15 cellular contexts compared by ENCODE assay signal in genomic region chr14:38951451-38951850, GRCh38.
DNase-seq lines count a peak whose midpoint lies in the region; ATAC-seq and TF ChIP-seq lines count a peak whose summit lies in the region.
"Had no signal": no experiment of that assay in that cellular context is flagged by ENCODE, and none has a peak within 500 bp of the region (broad histone marks: within the 10 kb centered on the region; RNA-seq: fewer than 3 reads in every experiment).

No MANE protein-coding gene starts in this region.

- no peak for TF ChIP-seq CTCF in fibroblast of mammary gland (conservative IDR thresholded peaks at IDR 0.05; ENCODE audit: control insufficient read depth, insufficient read depth, low read depth, low read length)
- no peak for TF ChIP-seq CTCF in thoracic aorta (IDR thresholded peaks at IDR 0.05)
- TF ChIP-seq CTCF in GM20000 (IDR thresholded peaks at IDR 0.05; ENCODE audit: extremely low read depth, missing control alignments) = no peak
- no peak for TF ChIP-seq CTCF in smooth muscle cell (IDR thresholded peaks at IDR 0.05; ENCODE audit: borderline replicate concordance, insufficient read depth, poor library complexity, severe bottlenecking)

- peak; percentile 65 for ATAC-seq in SK-N-SH treated with all-trans-retinoic acid at 6 μM for 48 hours
- no peak for ATAC-seq in thoracic aorta (ENCODE audit: insufficient number of reproducible peaks, low FRiP score, low read depth)

- peak overlapping the region; percentile 42 to 51 for H3K27ac ChIP-seq in thoracic aorta
- no peak overlapping the region for H3K27ac ChIP-seq in smooth muscle cell (ENCODE audit: low read depth)
- H3K27ac ChIP-seq: pancreas, Peyer's patch, vagina had no signal

- peak; percentile 79 for DNase-seq in GM03348 (ENCODE audit: low spot score)
- peak; percentile 54 for DNase-seq in fibroblast of mammary gland (ENCODE audit: low read depth)
- no peak for DNase-seq in thoracic aorta (ENCODE audit: low spot score)
- DNase-seq in GM20000 (ENCODE audit: low spot score) = no peak
- DNase-seq in medulla oblongata (ENCODE audit: extremely low spot score) = no peak
- DNase-seq in smooth muscle cell (lab: John Stamatoyannopoulos, UW; ENCODE audit: unreplicated experiment) = no peak
- DNase-seq: activated T-cell treated with anti-CD3 and anti-CD28 coated beads for 4 hours, cerebellar nuclear complex, kidney glomerular epithelial cell, NCI-H2107, pancreas, Peyer's patch, T-helper 2 cell had no signal

- peaks cover 11 to 21% of the 10 kb centered on the region in 2 donors for H3K4me1 ChIP-seq in thoracic aorta (ENCODE audit: control insufficient read depth in 1 of 2, low read depth in 2 of 2)
- H3K4me1 ChIP-seq in smooth muscle cell (ENCODE audit: low read depth) = no peaks in the 10 kb centered on the region
- H3K4me1 ChIP-seq: pancreas, Peyer's patch, vagina had no signal

- H3K9me3 ChIP-seq in thoracic aorta = no peaks in the 10 kb centered on the region
- no peaks in the 10 kb centered on the region for H3K9me3 ChIP-seq in smooth muscle cell (replicated peaks; ENCODE audit: low read depth)
- H3K9me3 ChIP-seq: pancreas, Peyer's patch, vagina had no signal

- no peak overlapping the region for H2AFZ ChIP-seq in smooth muscle cell (ENCODE audit: low read depth)

- H4K20me1 ChIP-seq in smooth muscle cell (ENCODE audit: low read depth) = no peaks in the 10 kb centered on the region

- H3K4me3 ChIP-seq in fibroblast of mammary gland (ENCODE audit: control insufficient read depth, low read depth, low read length) (no peak overlapping the region), thoracic aorta (no peak overlapping the region), smooth muscle cell (no peak overlapping the region)
- H3K4me3 ChIP-seq: pancreas, Peyer's patch, vagina had no signal

- H3K36me3 ChIP-seq in thoracic aorta = no peaks in the 10 kb centered on the region
- H3K36me3 ChIP-seq in smooth muscle cell (ENCODE audit: low read depth) = no peaks in the 10 kb centered on the region
- H3K36me3 ChIP-seq: pancreas, Peyer's patch, vagina had no signal

- H3K27me3 ChIP-seq in thoracic aorta (replicated peaks; ENCODE audit: insufficient read depth) (no peaks in the 10 kb centered on the region), smooth muscle cell (ENCODE audit: low read depth) (no peaks in the 10 kb centered on the region)
- H3K27me3 ChIP-seq: pancreas, Peyer's patch, vagina had no signal

- H3K4me2 ChIP-seq in smooth muscle cell = no peak overlapping the region

- no peaks in the 10 kb centered on the region for H3F3A ChIP-seq in smooth muscle cell (ENCODE audit: low read depth)

- no peaks in the 10 kb centered on the region for H3K79me2 ChIP-seq in smooth muscle cell (ENCODE audit: low read depth)

- H3K9ac ChIP-seq in smooth muscle cell (ENCODE audit: low read depth) = no peak overlapping the region

- 71% methylated on average over 1 of the region's 1 CpG for WGBS in smooth muscle cell (ENCODE audit: low lambda C conversion rate)

TF ChIP-seq in SK-N-SH treated with all-trans-retinoic acid at 6 μM for 48 hours, 23 proteins besides CTCF, POLR2A, EP300 and RAD21:
- TF ChIP-seq POU6F1 (CRISPR knock-in tag; IDR thresholded peaks at IDR 0.05; ENCODE audit: borderline replicate concordance, low read depth) (no peak), CSRNP3 (CRISPR knock-in tag; IDR thresholded peaks at IDR 0.05) (no peak), CSDC2 (CRISPR knock-in tag; IDR thresholded peaks at IDR 0.05) (no peak), PPARA (CRISPR knock-in tag; IDR thresholded peaks at IDR 0.05; ENCODE audit: borderline replicate concordance) (no peak), TOX (CRISPR knock-in tag; IDR thresholded peaks at IDR 0.05; ENCODE audit: borderline replicate concordance) (no peak), TCF4 (CRISPR knock-in tag; IDR thresholded peaks at IDR 0.05; ENCODE audit: borderline replicate concordance) (no peak), BACH2 (CRISPR knock-in tag; IDR thresholded peaks at IDR 0.05; ENCODE audit: borderline replicate concordance) (no peak), OSR1 (CRISPR knock-in tag; IDR thresholded peaks at IDR 0.05) (no peak), ZC3H10 (CRISPR knock-in tag; IDR thresholded peaks at IDR 0.05) (no peak), ZNF8 (CRISPR knock-in tag; IDR thresholded peaks at IDR 0.05) (no peak)

Comparison
In these comparisons a context has a peak if more than half of its experiments do, and no peak if none do; other contexts are left out.
1. DNase-seq: peak in GM03348 (single experiment) and fibroblast of mammary gland (single experiment); none in thoracic aorta (single experiment), GM20000 (single experiment), medulla oblongata (single experiment) and smooth muscle cell (single experiment).